8 cellular contexts compared by ENCODE assay signal in the genomic region with DNA sequence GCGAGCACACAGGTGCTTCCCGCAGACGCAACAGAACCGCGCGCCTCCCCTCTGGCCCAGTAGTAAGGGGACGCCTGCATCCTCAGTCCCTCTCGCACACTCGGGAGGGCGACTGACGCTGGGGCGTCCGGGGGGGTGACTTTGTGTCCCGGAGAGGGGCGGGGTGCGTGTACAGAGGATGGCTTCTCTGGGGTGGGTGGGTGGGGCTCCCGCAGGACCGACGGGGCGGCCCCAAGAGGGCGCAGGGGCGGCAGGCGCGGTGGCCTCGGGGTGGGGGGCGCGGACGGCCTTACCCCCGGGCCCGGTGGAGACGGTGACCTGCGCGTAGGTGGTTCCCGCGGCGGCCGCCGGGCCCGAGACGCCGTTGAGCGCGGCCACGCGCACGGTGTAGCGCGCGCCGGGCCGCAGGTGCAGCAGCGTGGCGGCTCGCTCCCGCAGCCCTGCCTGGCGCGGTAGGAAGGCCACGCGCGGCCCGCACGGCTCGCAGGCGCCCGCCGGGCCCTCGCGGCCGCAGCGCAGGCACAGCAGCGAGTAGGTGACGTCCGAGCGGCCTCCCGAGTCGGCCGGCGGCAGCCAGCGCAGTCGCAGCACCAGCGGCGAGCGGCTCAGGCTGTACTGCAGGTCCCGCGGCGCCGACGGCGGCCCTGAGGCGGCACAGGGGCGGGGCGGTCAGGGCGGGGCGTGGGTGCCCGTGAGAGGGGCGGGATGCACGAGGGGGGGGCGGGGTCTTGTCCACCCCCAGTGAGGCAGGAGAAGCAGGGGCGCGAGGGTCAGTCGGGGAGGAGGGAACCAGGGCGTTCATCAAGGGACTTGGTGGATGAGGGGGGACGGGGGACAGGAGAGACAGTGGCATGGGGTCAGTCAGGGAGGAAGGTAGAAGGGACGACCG. TPM values are rescaled to one million over a fixed set of nuclear protein-coding genes. Genes with fewer than 3 reads are reported as not detected.
DNase-seq lines count a peak whose midpoint lies in the region; ATAC-seq and TF ChIP-seq lines count a peak whose summit lies in the region.

No MANE protein-coding gene starts in this region.

- peak overlapping the region; percentile 66 for H3K4me3 Mint-ChIP-seq in CD8-positive, alpha-beta T cell
- peak overlapping the region; percentile 58 for H3K4me3 Mint-ChIP-seq in T-helper 2 cell treated with Interferon-gamma antibody and Interleukin-4, amounts not matched to agents 5 μg/mL and 100 μg/mL, for 36 hours

- no peak for TF ChIP-seq CTCF in CD8-positive, alpha-beta T cell (IDR thresholded peaks at IDR 0.05)
- no peak for TF ChIP-seq CTCF in esophagus muscularis mucosa (IDR thresholded peaks at IDR 0.05)

- POLR2A ChIA-PET in CD8-positive, alpha-beta T cell (lab: Charles Lee) = no interaction called here

- peaks cover 10% of the 10 kb centered on the region for H3K4me1 Mint-ChIP-seq in CD8-positive, alpha-beta T cell (ENCODE audit: low read depth)
- H3K4me1 Mint-ChIP-seq in T-helper 2 cell treated with Interferon-gamma antibody and Interleukin-4, amounts not matched to agents 5 μg/mL and 100 μg/mL, for 36 hours (ENCODE audit: low read depth) = no peaks in the 10 kb centered on the region

- DNase-seq in CD8-positive, alpha-beta T cell = no peak
- DNase-seq in H7 (peak; percentile 90), esophagus muscularis mucosa (ENCODE audit: extremely low spot score) (no peak), GM19240 (ENCODE audit: insufficient read length, low spot score) (no peak), HCEC 1CT (no peak)
- peak; percentile 19 for DNase-seq in T-helper 2 cell treated with Interferon-gamma antibody and Interleukin-4, amounts not matched to agents 5 μg/mL and 100 μg/mL, for 36 hours (ENCODE audit: low spot score)
- DNase-seq in stimulated activated naive CD4-positive, alpha-beta T cell (lab: John Stamatoyannopoulos, UW) = no peak

- H3K27me3 Mint-ChIP-seq in CD8-positive, alpha-beta T cell (ENCODE audit: low read depth) = peaks cover 35% of the 10 kb centered on the region
- H3K27me3 Mint-ChIP-seq in T-helper 2 cell treated with Interferon-gamma antibody and Interleukin-4, amounts not matched to agents 5 μg/mL and 100 μg/mL, for 36 hours (ENCODE audit: low read depth) = peaks cover 34% of the 10 kb centered on the region

- ATAC-seq in CD8-positive, alpha-beta T cell = peak; percentile 26

- no peak overlapping the region for H3K27ac Mint-ChIP-seq in CD8-positive, alpha-beta T cell
- H3K27ac Mint-ChIP-seq in T-helper 2 cell treated with Interferon-gamma antibody and Interleukin-4, amounts not matched to agents 5 μg/mL and 100 μg/mL, for 36 hours = no peak overlapping the region

- CTCF ChIA-PET in CD8-positive, alpha-beta T cell (lab: Charles Lee) = no interaction called here

- H2AFZ ChIP-seq in neuron (ENCODE audit: low read depth, low read length) = no peak overlapping the region

- H3K27me3 ChIP-seq in CD8-positive, alpha-beta T cell (ENCODE audit: insufficient read depth, low read length) = peaks cover 7% of the 10 kb centered on the region
- peaks cover 66% of the 10 kb centered on the region for H3K27me3 ChIP-seq in H7 (ENCODE audit: control insufficient read depth, insufficient read depth, low read length)
- H3K27me3 ChIP-seq in esophagus muscularis mucosa = peaks cover 0 to 98% (median 31%) of the 10 kb centered on the region in 4 donors
- H3K27me3 ChIP-seq in neuron (ENCODE audit: insufficient read depth, low read length) = peaks cover 64% of the 10 kb centered on the region

- no peaks in the 10 kb centered on the region for H3K4me1 ChIP-seq in CD8-positive, alpha-beta T cell (ENCODE audit: insufficient read depth, low read length)
- H3K4me1 ChIP-seq in esophagus muscularis mucosa (peaks cover 0 to 20% (median 14%) of the 10 kb centered on the region in 4 donors), neuron (ENCODE audit: insufficient read depth, low read length) (no peaks in the 10 kb centered on the region)

- no peaks in the 10 kb centered on the region for H3K36me3 Mint-ChIP-seq in CD8-positive, alpha-beta T cell
- H3K36me3 Mint-ChIP-seq in T-helper 2 cell treated with Interferon-gamma antibody and Interleukin-4, amounts not matched to agents 5 μg/mL and 100 μg/mL, for 36 hours (ENCODE audit: low read depth) = no peaks in the 10 kb centered on the region

- intact Hi-C loops in CD8-positive, alpha-beta T cell (cut with DNase I, micrococcal nuclease) = no loop called here
- intact Hi-C loops in esophagus muscularis mucosa (cut with DNase I) = no loop called here

- no peaks in the 10 kb centered on the region for H3K9me3 ChIP-seq in CD8-positive, alpha-beta T cell (ENCODE audit: low read length)
- no peaks in the 10 kb centered on the region for H3K9me3 ChIP-seq in esophagus muscularis mucosa
- H3K9me3 ChIP-seq in neuron (ENCODE audit: low read length) = no peaks in the 10 kb centered on the region

- no peak overlapping the region for H3K27ac ChIP-seq in CD8-positive, alpha-beta T cell (ENCODE audit: low read depth, low read length)
- no peak overlapping the region for H3K27ac ChIP-seq in esophagus muscularis mucosa (replicated peaks in 1 of 4)

- H3K36me3 ChIP-seq in CD8-positive, alpha-beta T cell (ENCODE audit: insufficient read depth, low read length) = no peaks in the 10 kb centered on the region
- H3K36me3 ChIP-seq in H7 (replicated peaks; ENCODE audit: control insufficient read depth, insufficient read depth, low read length) = no peaks in the 10 kb centered on the region
- no peaks in the 10 kb centered on the region for H3K36me3 ChIP-seq in esophagus muscularis mucosa
- H3K36me3 ChIP-seq in neuron (ENCODE audit: insufficient read depth, low read length) = no peaks in the 10 kb centered on the region

- no peak for TF ChIP-seq EP300 in esophagus muscularis mucosa (IDR thresholded peaks at IDR 0.05)

- no peak overlapping the region for H3K4me3 ChIP-seq in CD8-positive, alpha-beta T cell (ENCODE audit: low read depth, low read length)
- H3K4me3 ChIP-seq in H7 (ENCODE audit: insufficient read depth, low read depth, low read length) (peak overlapping the region; percentile 20), esophagus muscularis mucosa (peak overlapping the region; percentile 40 to 53 (median 43)), neuron (ENCODE audit: low read length) (peak overlapping the region; percentile 44)

- 12% methylated on average over 13 of the region's 105 CpGs for WGBS in esophagus muscularis mucosa

- no peaks in the 10 kb centered on the region for H3K9me3 Mint-ChIP-seq in CD8-positive, alpha-beta T cell
- H3K9me3 Mint-ChIP-seq in T-helper 2 cell treated with Interferon-gamma antibody and Interleukin-4, amounts not matched to agents 5 μg/mL and 100 μg/mL, for 36 hours = no peaks in the 10 kb centered on the region

- no peak for TF ChIP-seq POLR2A in esophagus muscularis mucosa (IDR thresholded peaks at IDR 0.05; ENCODE audit: low read depth)

RNA-seq across cellular contexts. Expression of a gene that starts 12.1 kb away (rescaled TPM):
- total RNA-seq in CD8-positive, alpha-beta T cell = not detected
- total RNA-seq in H7 (2014; rRNA removed; shearing (Covaris generic)) = 0.15 and 0.21 TPM in 2 replicates
- total RNA-seq in esophagus muscularis mucosa = under 1 TPM; 0.17 to 0.83 (median 0.39) TPM

RNA-seq across cellular contexts. Expression of a gene that starts 40.8 kb away (rescaled TPM):
- total RNA-seq in CD8-positive, alpha-beta T cell = under 1 TPM; 0.60 to 0.61 TPM
- 9.9 and 11.6 TPM in 2 replicates for total RNA-seq in H7 (2014; rRNA removed; shearing (Covaris generic))
- 1 to 10 TPM; 1.2 to 3.3 (median 1.5) TPM for total RNA-seq in esophagus muscularis mucosa

RNA-seq across cellular contexts. Expression of a gene that starts 54.8 kb away (rescaled TPM):
- total RNA-seq in CD8-positive, alpha-beta T cell = 10 to 100 TPM; 13.8 to 14.8 TPM
- total RNA-seq in H7 (2014; rRNA removed; shearing (Covaris generic)) = 70.5 and 94.7 TPM in 2 replicates
- total RNA-seq in esophagus muscularis mucosa = 100 to 1,000 TPM in 1 of 4 donors, 10 to 100 TPM in 3; 69.9 to 103 (median 94.3) TPM

RNA-seq across cellular contexts. Expression of a gene that starts 55.2 kb away (rescaled TPM):
- 10 to 100 TPM; 31.6 to 32.8 TPM for total RNA-seq in CD8-positive, alpha-beta T cell
- 54.3 and 61.8 TPM in 2 replicates for total RNA-seq in H7 (2014; rRNA removed; shearing (Covaris generic))
- total RNA-seq in esophagus muscularis mucosa = 10 to 100 TPM; 10.8 to 19.1 (median 14.3) TPM

Comparison
In these comparisons a context has a peak if more than half of its experiments do, and no peak if none do; other contexts are left out.
1. DNase-seq: peak in H7 (single experiment) and T-helper 2 cell treated with Interferon-gamma antibody and Interleukin-4, amounts not matched to agents 5 μg/mL and 100 μg/mL, for 36 hours (single experiment); none in CD8-positive, alpha-beta T cell (0 of 7), esophagus muscularis mucosa (single experiment), stimulated activated naive CD4-positive, alpha-beta T cell (0 of 6), GM19240 (single experiment) and HCEC 1CT (single experiment).